ENCODE assay signal across 8 cellular contexts in the genomic region with DNA sequence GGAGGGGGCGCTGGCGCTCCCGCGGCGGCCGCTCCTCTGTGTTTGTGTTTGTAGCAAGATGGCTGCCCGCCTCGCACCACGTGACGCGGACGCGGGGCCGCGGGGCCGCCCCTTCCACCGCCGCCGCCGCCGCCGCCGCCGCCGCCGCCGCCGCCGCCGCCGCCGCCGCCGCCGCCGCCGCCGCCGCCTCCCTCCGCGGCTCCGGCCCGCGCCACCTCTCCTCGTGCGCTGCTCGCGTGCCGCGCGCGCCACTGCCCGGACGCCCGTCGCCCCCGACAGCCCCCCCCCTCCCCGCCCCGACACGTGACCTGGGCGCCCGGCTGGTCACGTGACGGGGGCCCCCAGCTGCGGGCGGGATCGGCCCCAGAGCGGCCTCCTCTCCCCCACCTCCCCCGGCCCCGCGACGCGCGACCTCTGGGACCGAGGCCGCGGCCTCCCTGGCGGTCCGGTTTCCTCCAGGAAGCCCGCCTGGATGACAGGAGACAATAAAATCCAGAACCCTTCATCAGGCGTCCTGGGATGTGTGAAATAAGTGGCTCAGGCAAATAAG. TPM values are rescaled to one million over a fixed set of nuclear protein-coding genes. Genes with fewer than 3 reads are reported as not detected.
DNase-seq lines count a peak whose midpoint lies in the region; ATAC-seq, FAIRE-seq and TF ChIP-seq lines count a peak whose summit lies in the region.

A gene with protein sequence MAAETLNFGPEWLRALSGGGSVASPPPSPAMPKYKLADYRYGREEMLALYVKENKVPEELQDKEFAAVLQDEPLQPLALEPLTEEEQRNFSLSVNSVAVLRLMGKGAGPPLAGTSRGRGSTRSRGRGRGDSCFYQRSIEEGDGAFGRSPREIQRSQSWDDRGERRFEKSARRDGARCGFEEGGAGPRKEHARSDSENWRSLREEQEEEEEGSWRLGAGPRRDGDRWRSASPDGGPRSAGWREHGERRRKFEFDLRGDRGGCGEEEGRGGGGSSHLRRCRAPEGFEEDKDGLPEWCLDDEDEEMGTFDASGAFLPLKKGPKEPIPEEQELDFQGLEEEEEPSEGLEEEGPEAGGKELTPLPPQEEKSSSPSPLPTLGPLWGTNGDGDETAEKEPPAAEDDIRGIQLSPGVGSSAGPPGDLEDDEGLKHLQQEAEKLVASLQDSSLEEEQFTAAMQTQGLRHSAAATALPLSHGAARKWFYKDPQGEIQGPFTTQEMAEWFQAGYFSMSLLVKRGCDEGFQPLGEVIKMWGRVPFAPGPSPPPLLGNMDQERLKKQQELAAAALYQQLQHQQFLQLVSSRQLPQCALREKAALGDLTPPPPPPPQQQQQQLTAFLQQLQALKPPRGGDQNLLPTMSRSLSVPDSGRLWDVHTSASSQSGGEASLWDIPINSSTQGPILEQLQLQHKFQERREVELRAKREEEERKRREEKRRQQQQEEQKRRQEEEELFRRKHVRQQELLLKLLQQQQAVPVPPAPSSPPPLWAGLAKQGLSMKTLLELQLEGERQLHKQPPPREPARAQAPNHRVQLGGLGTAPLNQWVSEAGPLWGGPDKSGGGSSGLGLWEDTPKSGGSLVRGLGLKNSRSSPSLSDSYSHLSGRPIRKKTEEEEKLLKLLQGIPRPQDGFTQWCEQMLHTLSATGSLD (N-terminal part only) (minus strand): TSS at position 55 of the 550 bp plus-strand sequence. CDS start 6,012 bp downstream, outside the sequence.

- H3K9me3 ChIP-seq in endothelial cell of umbilical vein (replicated peaks; ENCODE audit: control insufficient read depth, insufficient read depth, low read length): no peaks in the 10 kb centered on the region

- peaks cover 39% of the 10 kb centered on the region for H3K79me2 ChIP-seq in endothelial cell of umbilical vein (ENCODE audit: control insufficient read depth, insufficient read depth, low read length)

- peaks cover 0 to 2% of the 10 kb centered on the region in 2 experiments for H3K27me3 ChIP-seq in endothelial cell of umbilical vein (ENCODE audit: control insufficient read depth in 2 of 2, insufficient read depth in 2 of 2, low read length in 2 of 2)

- peak within 1 kb of the TSS; percentile 96 for H3K4me3 Mint-ChIP-seq in mesothelial cell of epicardium

- H3K4me1 ChIP-seq in endothelial cell of umbilical vein (ENCODE audit: control insufficient read depth, extremely low read depth, insufficient read depth, low read length): peaks cover 16% of the 10 kb centered on the region

- peak within 1 kb of the TSS; percentile 78 for H3K9ac ChIP-seq in endothelial cell of umbilical vein (replicated peaks; ENCODE audit: extremely low read depth, insufficient read depth, low read length)

- CTCF ChIA-PET in endothelial cell of umbilical vein (lab: Charles Lee): interaction anchor here (7.5 kb wide), 1 partner anchor 11 kb away, joined by 76 read pairs; a partner anchor contains a TSS

- intact Hi-C loops in endothelial cell of umbilical vein (cut with micrococcal nuclease): loop anchor here (1.0 to 5.0 kb wide), 4 partner anchors 11 to 227 kb away; a partner anchor contains a TSS

- DNase-seq in NCI-H1417 (lab: John Stamatoyannopoulos, UW) (peak; percentile 81 to 86 (median 83)), NCI-H1417 treated with DMSO at 0.1 percent for 48 hours (lab: John Stamatoyannopoulos, UW) (no peak), NOMO-1 treated with DMSO at 0.1 percent for 48 hours (lab: John Stamatoyannopoulos, UW; ENCODE audit: unreplicated experiment) (peak; percentile 69), activated T-cell treated with anti-CD3 and anti-CD28 coated beads for 1 hour (ENCODE audit: low read depth) (peak; percentile 68), endothelial cell of umbilical vein (ENCODE audit: low read depth, low spot score) (peak; percentile 35), mesothelial cell of epicardium (ENCODE audit: low spot score in 2 of 2, unreplicated experiment in 2 of 2) (peak; percentile 75 to 76)
- peak; percentile 46 for DNase-seq in stimulated activated CD8-positive, alpha-beta memory T cell treated with anti-CD3 and anti-CD28 coated beads, Interleukin-7, amount 100 ng/mL, for 24 hours (ENCODE audit: low read depth)

- dilution Hi-C loops in endothelial cell of umbilical vein (cut with MboI; ENCODE audit: extremely low pct_ligation_motif_present, low sequenced_read_pairs): no loop called here

- no TSS peak for BruUV-seq in endothelial cell of umbilical vein (replicated peaks; lab: Mats Ljungman, UMichigan)

- H3K27ac Mint-ChIP-seq in mesothelial cell of epicardium: peak within 1 kb of the TSS; percentile 97

- TF ChIP-seq CTCF in endothelial cell of umbilical vein (IDR thresholded peaks at IDR 0.05; ENCODE audit: extremely low read depth in 1 of 2, insufficient read depth in 1 of 2, low read depth in 1 of 2, low read length in 2 of 2): no peak
- no peak for TF ChIP-seq CTCF in mesothelial cell of epicardium (IDR thresholded peaks at IDR 0.05; ENCODE audit: unreplicated experiment)

- peak within 1 kb of the TSS; percentile 75 for H2AFZ ChIP-seq in endothelial cell of umbilical vein (ENCODE audit: low read depth, low read length)

- peaks cover 0 to 5% of the 10 kb centered on the region in 2 experiments for H3K36me3 ChIP-seq in endothelial cell of umbilical vein (ENCODE audit: control insufficient read depth in 2 of 2, extremely low read depth in 1 of 2, insufficient read depth in 2 of 2, low read length in 2 of 2)

- peak within 1 kb of the TSS; percentile 89 for H3K4me2 ChIP-seq in endothelial cell of umbilical vein (ENCODE audit: insufficient read depth, low read length)

- no peaks in the 10 kb centered on the region for H3K9me1 ChIP-seq in endothelial cell of umbilical vein (replicated peaks; ENCODE audit: control insufficient read depth, extremely low read depth, insufficient read depth, low read length)

- peak; percentile 62 for FAIRE-seq in endothelial cell of umbilical vein (lab: Jason Lieb, UNC)

- H3K9me3 Mint-ChIP-seq in mesothelial cell of epicardium: no peaks in the 10 kb centered on the region

- POLR2A ChIA-PET in endothelial cell of umbilical vein (lab: Charles Lee): interaction anchor here (2.6 kb wide), 1 partner anchor 11 kb away, joined by 6 read pairs; a partner anchor contains a TSS

- H3K4me1 Mint-ChIP-seq in mesothelial cell of epicardium: peaks cover 20% of the 10 kb centered on the region

- peak within 1 kb of the TSS; percentile 53 to 80 (median 65) for H3K4me3 ChIP-seq in endothelial cell of umbilical vein (replicated peaks in 1 of 3; ENCODE audit: insufficient read depth in 1 of 3, low read depth in 1 of 3, low read length in 3 of 3)

- no peak within 1 kb of the TSS for H3K27ac ChIP-seq in endothelial cell of umbilical vein (ENCODE audit: insufficient read depth, low read depth, low read length)

- H3K27me3 Mint-ChIP-seq in mesothelial cell of epicardium (ENCODE audit: low read depth): peaks cover 3% of the 10 kb centered on the region

- TF ChIP-seq POLR2A in endothelial cell of umbilical vein (IDR thresholded peaks at IDR 0.05; ENCODE audit: low read depth, low read length): no peak

- H4K20me1 ChIP-seq in endothelial cell of umbilical vein (replicated peaks; ENCODE audit: control insufficient read depth, extremely low read depth, insufficient read depth, low read length): peaks cover 2% of the 10 kb centered on the region

- no peaks in the 10 kb centered on the region for H3K36me3 Mint-ChIP-seq in mesothelial cell of epicardium

- ATAC-seq in HG03095 (IDR thresholded peaks at IDR 0.05; ENCODE audit: unreplicated experiment): peak; percentile 34

TF ChIP-seq in endothelial cell of umbilical vein, 7 proteins besides CTCF, POLR2A, EP300 and RAD21:
- TF ChIP-seq JUN (IDR thresholded peaks at IDR 0.05; ENCODE audit: borderline replicate concordance, insufficient read depth, insufficient read length, low read depth): no peak

RNA-seq across cellular contexts. Expression of the gene that starts here (rescaled TPM):
- total RNA-seq in endothelial cell of umbilical vein: 37.3 and 46.3 TPM in 2 replicates
- 13.6 and 17.2 TPM in 2 replicates for polyA plus RNA-seq in endothelial cell of umbilical vein
- polyA plus RNA-seq in endothelial cell of umbilical vein (2011; cell fraction: cytosol; rRNA removed): 3.9 and 6.4 TPM in 2 replicates
- 89.3 and 103 TPM in 2 replicates for polyA plus RNA-seq in endothelial cell of umbilical vein (2011; cell fraction: nucleus; rRNA removed)
- 11.7 and 12.4 TPM in 2 replicates for polyA plus RNA-seq in endothelial cell of umbilical vein (2012)
- polyA minus RNA-seq in endothelial cell of umbilical vein: 9.3 and 13.1 TPM in 2 replicates
- 11.6 TPM for polyA minus RNA-seq in endothelial cell of umbilical vein (2011; cell fraction: cytosol; rRNA and poly(A)+ RNA removed)
- polyA minus RNA-seq in endothelial cell of umbilical vein (2011; cell fraction: nucleus; rRNA and poly(A)+ RNA removed): 20.7 and 41.9 TPM in 2 replicates
- total RNA-seq in mesothelial cell of epicardium: 98.5 to 99.2 TPM (median 99.1 TPM) in 3 replicates
